In genomic region chr11:102573851-102574250, GRCh38 we compare ENCODE assay signal across 26 cellular contexts. TPM values are rescaled to one million over a fixed set of nuclear protein-coding genes. Genes with fewer than 3 reads are reported as not detected.
DNase-seq lines count a peak whose midpoint lies in the region; ATAC-seq, FAIRE-seq and TF ChIP-seq lines count a peak whose summit lies in the region.
"Had no signal": no experiment of that assay in that cellular context is flagged by ENCODE, and none has a peak within 500 bp of the region (broad histone marks: within the 10 kb centered on the region; RNA-seq: fewer than 3 reads in every experiment).

No MANE protein-coding gene starts in this region.

- H3K9me3 ChIP-seq in GM12878 (replicated peaks; ENCODE audit: control insufficient read depth, insufficient read depth, low read length) = peaks cover under 1% of the 10 kb centered on the region; the same call in 2 of the 3 replicates
- H3K9me3 ChIP-seq in left lung = no peaks in the 10 kb centered on the region
- H3K9me3 ChIP-seq: heart right ventricle, pancreas had no signal

- RAD21 ChIA-PET in GM12878 (lab: Charles Lee; ENCODE audit: unreplicated experiment) = interaction anchor here (0.9 to 2.4 kb wide), 10 partner anchors 9 to 122 kb away, joined by 3 to 11 read pairs (median 4); no protein-coding TSS in a partner anchor

- SMC1A ChIA-PET in GM12878 (lab: Charles Lee; ENCODE audit: uncharacterized antibody, unreplicated experiment) = interaction anchor here (1.2 to 17.3 kb wide), 10 partner anchors 10 to 183 kb away, joined by 3 to 322 read pairs (median 8); no protein-coding TSS in a partner anchor

- H3K9ac ChIP-seq in GM12878 (ENCODE audit: control insufficient read depth, insufficient read depth, low read length) = no peak overlapping the region
- H3K9ac ChIP-seq: GM23248 had no signal

- H4K20me1 ChIP-seq in GM12878 (ENCODE audit: control insufficient read depth, insufficient read depth) = no peaks in the 10 kb centered on the region

- DNase-seq in DMS53 (lab: John Stamatoyannopoulos, UW) = peak; percentile 82
- DNase-seq in NCI-H1436 (lab: John Stamatoyannopoulos, UW) = peak; percentile 7
- DNase-seq in GM12878 (ENCODE audit: low read depth, low spot score) = no peak
- DNase-seq in left lung = no peak
- no peak for DNase-seq in NCI-H2081 treated with DMSO at 0.1 percent for 48 hours (lab: John Stamatoyannopoulos, UW)
- DNase-seq in cerebellar cortex (ENCODE audit: low spot score) = no peak
- no peak for DNase-seq in activated CD4-positive, CD25-positive, alpha-beta regulatory T cell (lab: John Stamatoyannopoulos, UW)
- DNase-seq: activated CD4-positive, alpha-beta T cell treated with anti-CD3 and anti-CD28 coated beads for 36 hours; activated CD8-positive, alpha-beta memory T cell treated with anti-CD3 and anti-CD28 coated beads, Interleukin-2, amount 50 U/mL, for 48 hours; activated naive CD4-positive, alpha-beta T cell; Calu3; GM23248; heart right ventricle; KBM-7; naive thymus-derived CD4-positive, alpha-beta T cell; NCI-H146; pancreas; stimulated activated CD4-positive, alpha-beta T cell treated with anti-CD3 and anti-CD28 coated beads, Interleukin-2, amount 100 ng/mL, for 48 hours; T-helper 9 cell had no signal

- intact Hi-C loops in GM12878 (cut with micrococcal nuclease; ENCODE audit: unreplicated experiment) = no loop called here
- intact Hi-C loops in left lung (cut with DNase I) = no loop called here

- no peak for FAIRE-seq in GM12878 (lab: Jason Lieb, UNC)
- FAIRE-seq: pancreas had no signal

- no peak overlapping the region for H3K4me2 ChIP-seq in GM12878 (ENCODE audit: control insufficient read depth, insufficient read depth)

- 0 out of 2 replicates have a peak, but pooled peaks cover 4% of the 10 kb centered on the region for H3K4me1 ChIP-seq in GM12878 (ENCODE audit: control insufficient read depth, insufficient read depth, low read length)
- H3K4me1 ChIP-seq in left lung = peaks cover 0 to 16% of the 10 kb centered on the region in 2 donors
- H3K4me1 ChIP-seq: pancreas had no signal

- POLR2A ChIA-PET in GM12878 (lab: Charles Lee) = interaction anchor here (0.8 to 1.2 kb wide), 5 partner anchors 11 to 30 kb away, joined by 3 to 6 read pairs (median 3); no protein-coding TSS in a partner anchor

- H3K36me3 ChIP-seq in GM12878 (ENCODE audit: control insufficient read depth in 2 of 2, insufficient read depth in 2 of 2, low read length in 1 of 2) = no peaks in the 10 kb centered on the region
- no peaks in the 10 kb centered on the region for H3K36me3 ChIP-seq in left lung
- H3K36me3 ChIP-seq: heart right ventricle, pancreas had no signal

- in situ Hi-C loops in GM12878 (cut with MboI) = no loop called here

- no peaks in the 10 kb centered on the region for H3K79me2 ChIP-seq in GM12878 (ENCODE audit: control insufficient read depth, insufficient read depth, low read length)

- TF ChIP-seq POLR2A in GM12878 (IDR thresholded peaks at IDR 0.05; ENCODE audit: low read depth, low read length) = no peak

- no TSS peak for BruUV-seq in GM12878 (replicated peaks; lab: Mats Ljungman, UMichigan)

- H3K4me3 ChIP-seq in GM12878 = no peak overlapping the region
- H3K4me3 ChIP-seq in left lung = no peak overlapping the region
- H3K4me3 ChIP-seq: coronary artery, GM23248, heart right ventricle, lung, pancreas had no signal

- WGBS in GM12878 (ENCODE audit: insufficient coverage, insufficient replicate concordance, low lambda C conversion rate, missing lambda C conversion rate) = 2% methylated on average over 2 of the region's 2 CpGs

- CTCF ChIA-PET in GM12878 (lab: Yijun Ruan, JAX) = interaction anchor here (1.0 to 4.9 kb wide), 7 partner anchors 9 to 39 kb away, joined by 3 to 19 read pairs (median 3); no protein-coding TSS in a partner anchor

- TF ChIP-seq RAD21 in GM12878 (IDR thresholded peaks at IDR 0.05; ENCODE audit: insufficient read depth, low read depth, low read length) = no peak

- ATAC-seq in GM12878 = no peak
- ATAC-seq in left lung = peak; percentile 24
- no peak for ATAC-seq in HG03159 (IDR thresholded peaks at IDR 0.05; ENCODE audit: unreplicated experiment)
- ATAC-seq: activated CD4-positive, alpha-beta T cell treated with anti-CD3 and anti-CD28 coated beads for 36 hours; heart right ventricle; naive thymus-derived CD4-positive, alpha-beta T cell; pancreas had no signal

- H3K27ac ChIP-seq in GM12878 (ENCODE audit: control insufficient read depth, insufficient read depth) (no peak overlapping the region), left lung (no peak overlapping the region)
- H3K27ac ChIP-seq: coronary artery, GM23248, heart right ventricle, HL-60, pancreas had no signal

- TF ChIP-seq EP300 in GM12878 (IDR thresholded peaks at IDR 0.05; ENCODE audit: borderline replicate concordance in 1 of 2, control insufficient read depth in 1 of 2, low read depth in 2 of 2, low read length in 2 of 2) = no peak

- H2AFZ ChIP-seq in GM12878 (ENCODE audit: control insufficient read depth, low read depth, low read length) = no peak overlapping the region
- H2AFZ ChIP-seq: GM23248 had no signal

- TF ChIP-seq CTCF in GM12878 (IDR thresholded peaks at IDR 0.05 in 2 of 3, conservative IDR thresholded peaks at IDR 0.05 in 1 of 3; ENCODE audit: control insufficient read depth in 2 of 3, extremely low read depth in 1 of 3, insufficient read depth in 1 of 3, low read depth in 3 of 3, low read length in 3 of 3) = no peak
- TF ChIP-seq CTCF in left lung (IDR thresholded peaks at IDR 0.05) = no peak

- H3K27me3 ChIP-seq in GM12878 (replicated peaks in 1 of 2; ENCODE audit: control insufficient read depth in 2 of 2, insufficient read depth in 2 of 2, low read length in 1 of 2) = no peaks in the 10 kb centered on the region
- no peaks in the 10 kb centered on the region for H3K27me3 ChIP-seq in left lung
- H3K27me3 ChIP-seq: pancreas had no signal

TF ChIP-seq in GM12878, 131 proteins besides CTCF, POLR2A, EP300 and RAD21 (continues in another document):
- TF ChIP-seq ATF7 (IDR thresholded peaks at IDR 0.05; ENCODE audit: low read depth) = no peak
- peak in 1 of 2 experiments; percentile 21; a peak in 1 of 4 replicates for TF ChIP-seq IKZF2 (IDR thresholded peaks at IDR 0.05)
- TF ChIP-seq SKIL (IDR thresholded peaks at IDR 0.05; ENCODE audit: low read depth, poor library complexity, severe bottlenecking) = no peak

RNA-seq across cellular contexts. Expression of gene MMP7, which starts 43.3 kb away (rescaled TPM):
- total RNA-seq in GM12878 (2013; cell fraction: nucleolus; rRNA removed) = 4.3 and 5.4 TPM in 2 replicates
- 0.68 and 1.7 TPM in 2 replicates for total RNA-seq in GM12878 (2014; rRNA removed)
- 1.1 and 1.7 TPM in 2 replicates for total RNA-seq in GM12878 (2014; rRNA removed; fragmentation: Illumina TruSeq; extraction: Trizol)
- 1.0 and 1.2 TPM in 2 replicates for total RNA-seq in GM12878 (2021)
- polyA plus RNA-seq in GM12878 (2011; ENCODE audit: low read depth) = 0.80 TPM
- polyA plus RNA-seq in GM12878 (2011; rRNA removed) = 18.0 and 19.9 TPM in 2 replicates
- 11.7 and 14.3 TPM in 2 replicates for polyA plus RNA-seq in GM12878 (2011; cell fraction: cytosol; rRNA removed)
- polyA plus RNA-seq in GM12878 (2011; cell fraction: nucleus; rRNA removed) = 4.5 and 7.8 TPM in 2 replicates
- polyA plus RNA-seq in GM12878 (2012) = 1.4 TPM in 2 replicates
- 0.62 and 1.2 TPM in 2 replicates for polyA plus RNA-seq in GM12878 (2014; fragmentation: Illumina TruSeq; extraction: Trizol)
- polyA plus RNA-seq in GM12878 (2014; fragmentation: Nextera tagmentation; extraction: Ambion mirVana) = 1 to 10 TPM; 1.6 to 1.7 TPM
- polyA plus RNA-seq in GM12878 (2014; rRNA removed) = 0.52 and 0.92 TPM in 2 replicates
- under 1 TPM; 0.63 to 0.68 TPM for polyA plus RNA-seq in GM12878 (2016; fragmentation: Nextera tagmentation; extraction: Ambion mirVana)
- polyA minus RNA-seq in GM12878 (2011; rRNA and poly(A)+ RNA removed) = 5.3 and 10.9 TPM in 2 replicates
- polyA minus RNA-seq in GM12878 (2011; cell fraction: cytosol; rRNA and poly(A)+ RNA removed) = 2.5 and 2.7 TPM in 2 replicates
- polyA minus RNA-seq in GM12878 (2011; cell fraction: nucleus; rRNA and poly(A)+ RNA removed) = 0.97 and 1.1 TPM in 2 replicates
- 100 to 1,000 TPM in 1 of 2 donors, 10 to 100 TPM in 1; 13.8 to 136 TPM for total RNA-seq in left lung
- total RNA-seq: activated CD4-positive, alpha-beta T cell treated with anti-CD3 and anti-CD28 coated beads for 36 hours; GM23248; naive thymus-derived CD4-positive, alpha-beta T cell; skeletal muscle tissue had no signal
- polyA plus RNA-seq: GM23248; naive thymus-derived CD4-positive, alpha-beta T cell had no signal

RNA-seq across cellular contexts. Expression of gene MMP20, which starts 51.3 kb away (rescaled TPM):
- not detected in 2 replicates for total RNA-seq in GM12878 (2013; cell fraction: nucleolus; rRNA removed)
- 0.05 and 0.11 TPM in 2 replicates for total RNA-seq in GM12878 (2014; rRNA removed)
- 0.14 and 0.36 TPM in 2 replicates for total RNA-seq in GM12878 (2014; rRNA removed; fragmentation: Illumina TruSeq; extraction: Trizol)
- total RNA-seq in GM12878 (2021) = 0.13 and 0.18 TPM in 2 replicates
- polyA plus RNA-seq in GM12878 (2011; ENCODE audit: low read depth) = not detected
- polyA plus RNA-seq in GM12878 (2011; rRNA removed) = 0.57 and 2.6 TPM in 2 replicates
- polyA plus RNA-seq in GM12878 (2011; cell fraction: cytosol; rRNA removed) = 0.18 and 0.27 TPM in 2 replicates
- polyA plus RNA-seq in GM12878 (2011; cell fraction: nucleus; rRNA removed) = 0.19 and 0.49 TPM in 2 replicates
- not detected in 2 replicates for polyA plus RNA-seq in GM12878 (2012)
- polyA plus RNA-seq in GM12878 (2014; fragmentation: Illumina TruSeq; extraction: Trizol) = 0.11 and 0.19 TPM in 2 replicates
- polyA plus RNA-seq in GM12878 (2014; fragmentation: Nextera tagmentation; extraction: Ambion mirVana) = under 1 TPM; 0.10 to 0.11 TPM
- 0.11 and 0.24 TPM in 2 replicates for polyA plus RNA-seq in GM12878 (2014; rRNA removed)
- not detected for polyA plus RNA-seq in GM12878 (2016; fragmentation: Nextera tagmentation; extraction: Ambion mirVana)
- polyA minus RNA-seq in GM12878 (2011; rRNA and poly(A)+ RNA removed) = 0.21 and 0.22 TPM in 2 replicates
- 2.7 TPM in 1 of 2 replicates, not detected in the other for polyA minus RNA-seq in GM12878 (2011; cell fraction: cytosol; rRNA and poly(A)+ RNA removed)
- polyA minus RNA-seq in GM12878 (2011; cell fraction: nucleus; rRNA and poly(A)+ RNA removed) = not detected in 2 replicates
- total RNA-seq in left lung = not detected
- total RNA-seq: activated CD4-positive, alpha-beta T cell treated with anti-CD3 and anti-CD28 coated beads for 36 hours; Calu3; epithelial cell of proximal tubule; GM23248; heart right ventricle; lung; naive thymus-derived CD4-positive, alpha-beta T cell; NCI-H460; pancreas; skeletal muscle tissue had no signal
- polyA plus RNA-seq: GM23248; heart right ventricle; lung; naive thymus-derived CD4-positive, alpha-beta T cell; pancreas had no signal

Comparison
In these comparisons a context has a peak if more than half of its experiments do, and no peak if none do; other contexts are left out.
1. DNase-seq: peak in DMS53 (single experiment) and NCI-H1436 (single experiment); none in GM12878 (single experiment), left lung (0 of 2), NCI-H2081 treated with DMSO at 0.1 percent for 48 hours (single experiment), cerebellar cortex (single experiment) and activated CD4-positive, CD25-positive, alpha-beta regulatory T cell (0 of 4).